In the genomic region with DNA sequence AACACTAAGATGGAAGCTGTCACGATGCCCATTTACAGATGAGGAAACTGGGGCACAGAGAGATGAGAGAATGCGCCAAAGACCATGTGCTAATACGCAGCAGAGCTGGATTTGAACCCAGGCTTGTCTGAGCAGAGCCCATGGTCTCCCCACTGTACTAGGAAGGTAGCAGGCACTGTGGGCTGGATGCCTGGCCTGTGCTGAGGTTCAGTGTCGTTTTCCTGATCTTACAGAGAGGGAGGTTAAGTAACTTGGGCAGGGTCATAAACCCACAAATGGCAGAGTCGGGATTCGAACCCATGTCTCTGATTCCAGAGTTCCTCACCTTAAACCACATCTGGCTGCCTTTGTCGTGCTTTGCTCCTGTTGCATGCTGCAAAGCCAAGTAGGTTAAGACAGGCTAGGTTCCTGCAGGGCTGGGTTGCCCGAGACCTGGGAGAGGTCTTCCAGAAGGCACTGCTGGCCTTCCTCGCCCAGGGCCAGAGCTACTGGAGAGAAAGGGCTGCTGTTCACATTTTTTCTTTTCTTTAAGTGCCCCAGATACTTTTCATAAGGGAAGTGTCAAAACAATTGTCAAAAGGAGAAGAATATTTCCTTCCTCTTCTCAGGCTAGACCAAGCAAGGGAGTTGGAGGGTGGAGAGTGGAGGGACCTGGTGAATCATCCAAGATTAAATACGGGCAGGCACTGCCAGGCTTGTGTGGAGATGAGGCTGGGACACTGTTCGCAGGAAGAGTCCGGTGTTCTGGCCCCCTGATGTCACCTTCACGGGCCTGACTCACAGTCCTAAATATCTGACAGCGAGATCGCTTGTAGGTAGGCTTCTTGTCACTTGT, we compare ENCODE assay signal across 2 cellular contexts.
TF ChIP-seq lines count a peak whose summit lies in the region.

No MANE protein-coding gene starts in this region.

TF ChIP-seq in K562, 482 proteins besides CTCF, POLR2A, EP300 and RAD21:
- TF ChIP-seq, protein P1, sequence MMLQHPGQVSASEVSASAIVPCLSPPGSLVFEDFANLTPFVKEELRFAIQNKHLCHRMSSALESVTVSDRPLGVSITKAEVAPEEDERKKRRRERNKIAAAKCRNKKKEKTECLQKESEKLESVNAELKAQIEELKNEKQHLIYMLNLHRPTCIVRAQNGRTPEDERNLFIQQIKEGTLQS (IDR thresholded peaks at IDR 0.05), result 0 out of 2 replicates have a peak, but pooled peaks have one; percentile 19
- TF ChIP-seq, protein P1 (CRISPR knock-in tag; conservative IDR thresholded peaks at IDR 0.05), result no peak
- TF ChIP-seq JUND (IDR thresholded peaks at IDR 0.05; ENCODE audit: borderline replicate concordance, low read depth, low read length), result 0 out of 2 replicates have a peak, but pooled peaks have one; percentile 14
- TF ChIP-seq JUND (tag; IDR thresholded peaks at IDR 0.05; ENCODE audit: borderline replicate concordance, low read depth, low read length), result no peak
- TF ChIP-seq, protein P2, sequence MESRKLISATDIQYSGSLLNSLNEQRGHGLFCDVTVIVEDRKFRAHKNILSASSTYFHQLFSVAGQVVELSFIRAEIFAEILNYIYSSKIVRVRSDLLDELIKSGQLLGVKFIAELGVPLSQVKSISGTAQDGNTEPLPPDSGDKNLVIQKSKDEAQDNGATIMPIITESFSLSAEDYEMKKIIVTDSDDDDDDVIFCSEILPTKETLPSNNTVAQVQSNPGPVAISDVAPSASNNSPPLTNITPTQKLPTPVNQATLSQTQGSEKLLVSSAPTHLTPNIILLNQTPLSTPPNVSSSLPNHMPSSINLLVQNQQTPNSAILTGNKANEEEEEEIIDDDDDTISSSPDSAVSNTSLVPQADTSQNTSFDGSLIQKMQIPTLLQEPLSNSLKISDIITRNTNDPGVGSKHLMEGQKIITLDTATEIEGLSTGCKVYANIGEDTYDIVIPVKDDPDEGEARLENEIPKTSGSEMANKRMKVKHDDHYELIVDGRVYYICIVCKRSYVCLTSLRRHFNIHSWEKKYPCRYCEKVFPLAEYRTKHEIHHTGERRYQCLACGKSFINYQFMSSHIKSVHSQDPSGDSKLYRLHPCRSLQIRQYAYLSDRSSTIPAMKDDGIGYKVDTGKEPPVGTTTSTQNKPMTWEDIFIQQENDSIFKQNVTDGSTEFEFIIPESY (CRISPR knock-in tag; IDR thresholded peaks at IDR 0.05), result peak; percentile 83
- no peak for TF ChIP-seq POLR3A (IDR thresholded peaks at IDR 0.05; ENCODE audit: borderline replicate concordance, extremely low read depth, insufficient read depth, insufficient read length)
- TF ChIP-seq, protein P3, sequence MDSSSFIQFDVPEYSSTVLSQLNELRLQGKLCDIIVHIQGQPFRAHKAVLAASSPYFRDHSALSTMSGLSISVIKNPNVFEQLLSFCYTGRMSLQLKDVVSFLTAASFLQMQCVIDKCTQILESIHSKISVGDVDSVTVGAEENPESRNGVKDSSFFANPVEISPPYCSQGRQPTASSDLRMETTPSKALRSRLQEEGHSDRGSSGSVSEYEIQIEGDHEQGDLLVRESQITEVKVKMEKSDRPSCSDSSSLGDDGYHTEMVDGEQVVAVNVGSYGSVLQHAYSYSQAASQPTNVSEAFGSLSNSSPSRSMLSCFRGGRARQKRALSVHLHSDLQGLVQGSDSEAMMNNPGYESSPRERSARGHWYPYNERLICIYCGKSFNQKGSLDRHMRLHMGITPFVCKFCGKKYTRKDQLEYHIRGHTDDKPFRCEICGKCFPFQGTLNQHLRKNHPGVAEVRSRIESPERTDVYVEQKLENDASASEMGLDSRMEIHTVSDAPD (CRISPR knock-in tag; IDR thresholded peaks at IDR 0.05), result no peak
- TF ChIP-seq, protein P4, sequence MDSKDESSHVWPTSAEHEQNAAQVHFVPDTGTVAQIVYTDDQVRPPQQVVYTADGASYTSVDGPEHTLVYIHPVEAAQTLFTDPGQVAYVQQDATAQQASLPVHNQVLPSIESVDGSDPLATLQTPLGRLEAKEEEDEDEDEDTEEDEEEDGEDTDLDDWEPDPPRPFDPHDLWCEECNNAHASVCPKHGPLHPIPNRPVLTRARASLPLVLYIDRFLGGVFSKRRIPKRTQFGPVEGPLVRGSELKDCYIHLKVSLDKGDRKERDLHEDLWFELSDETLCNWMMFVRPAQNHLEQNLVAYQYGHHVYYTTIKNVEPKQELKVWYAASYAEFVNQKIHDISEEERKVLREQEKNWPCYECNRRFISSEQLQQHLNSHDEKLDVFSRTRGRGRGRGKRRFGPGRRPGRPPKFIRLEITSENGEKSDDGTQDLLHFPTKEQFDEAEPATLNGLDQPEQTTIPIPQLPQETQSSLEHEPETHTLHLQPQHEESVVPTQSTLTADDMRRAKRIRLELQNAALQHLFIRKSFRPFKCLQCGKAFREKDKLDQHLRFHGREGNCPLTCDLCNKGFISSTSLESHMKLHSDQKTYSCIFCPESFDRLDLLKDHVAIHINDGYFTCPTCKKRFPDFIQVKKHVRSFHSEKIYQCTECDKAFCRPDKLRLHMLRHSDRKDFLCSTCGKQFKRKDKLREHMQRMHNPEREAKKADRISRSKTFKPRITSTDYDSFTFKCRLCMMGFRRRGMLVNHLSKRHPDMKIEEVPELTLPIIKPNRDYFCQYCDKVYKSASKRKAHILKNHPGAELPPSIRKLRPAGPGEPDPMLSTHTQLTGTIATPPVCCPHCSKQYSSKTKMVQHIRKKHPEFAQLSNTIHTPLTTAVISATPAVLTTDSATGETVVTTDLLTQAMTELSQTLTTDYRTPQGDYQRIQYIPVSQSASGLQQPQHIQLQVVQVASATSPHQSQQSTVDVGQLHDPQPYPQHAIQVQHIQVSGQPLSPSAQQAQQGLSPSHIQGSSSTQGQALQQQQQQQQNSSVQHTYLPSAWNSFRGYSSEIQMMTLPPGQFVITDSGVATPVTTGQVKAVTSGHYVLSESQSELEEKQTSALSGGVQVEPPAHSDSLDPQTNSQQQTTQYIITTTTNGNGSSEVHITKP (IDR thresholded peaks at IDR 0.05; ENCODE audit: partially characterized antibody), result peak; percentile 56
- peak; percentile 46 for TF ChIP-seq FOSL1 (tag; conservative IDR thresholded peaks at IDR 0.05)

TF ChIP-seq in liver, 16 proteins besides CTCF, POLR2A, EP300 and RAD21 (continued from another document):
- TF ChIP-seq, protein P5, sequence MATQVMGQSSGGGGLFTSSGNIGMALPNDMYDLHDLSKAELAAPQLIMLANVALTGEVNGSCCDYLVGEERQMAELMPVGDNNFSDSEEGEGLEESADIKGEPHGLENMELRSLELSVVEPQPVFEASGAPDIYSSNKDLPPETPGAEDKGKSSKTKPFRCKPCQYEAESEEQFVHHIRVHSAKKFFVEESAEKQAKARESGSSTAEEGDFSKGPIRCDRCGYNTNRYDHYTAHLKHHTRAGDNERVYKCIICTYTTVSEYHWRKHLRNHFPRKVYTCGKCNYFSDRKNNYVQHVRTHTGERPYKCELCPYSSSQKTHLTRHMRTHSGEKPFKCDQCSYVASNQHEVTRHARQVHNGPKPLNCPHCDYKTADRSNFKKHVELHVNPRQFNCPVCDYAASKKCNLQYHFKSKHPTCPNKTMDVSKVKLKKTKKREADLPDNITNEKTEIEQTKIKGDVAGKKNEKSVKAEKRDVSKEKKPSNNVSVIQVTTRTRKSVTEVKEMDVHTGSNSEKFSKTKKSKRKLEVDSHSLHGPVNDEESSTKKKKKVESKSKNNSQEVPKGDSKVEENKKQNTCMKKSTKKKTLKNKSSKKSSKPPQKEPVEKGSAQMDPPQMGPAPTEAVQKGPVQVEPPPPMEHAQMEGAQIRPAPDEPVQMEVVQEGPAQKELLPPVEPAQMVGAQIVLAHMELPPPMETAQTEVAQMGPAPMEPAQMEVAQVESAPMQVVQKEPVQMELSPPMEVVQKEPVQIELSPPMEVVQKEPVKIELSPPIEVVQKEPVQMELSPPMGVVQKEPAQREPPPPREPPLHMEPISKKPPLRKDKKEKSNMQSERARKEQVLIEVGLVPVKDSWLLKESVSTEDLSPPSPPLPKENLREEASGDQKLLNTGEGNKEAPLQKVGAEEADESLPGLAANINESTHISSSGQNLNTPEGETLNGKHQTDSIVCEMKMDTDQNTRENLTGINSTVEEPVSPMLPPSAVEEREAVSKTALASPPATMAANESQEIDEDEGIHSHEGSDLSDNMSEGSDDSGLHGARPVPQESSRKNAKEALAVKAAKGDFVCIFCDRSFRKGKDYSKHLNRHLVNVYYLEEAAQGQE (IDR thresholded peaks at IDR 0.05), result no peak
- TF ChIP-seq, protein P1 (IDR thresholded peaks at IDR 0.05), result no peak
- no peak for TF ChIP-seq GABPA (IDR thresholded peaks at IDR 0.05 in 1 of 2, conservative IDR thresholded peaks at IDR 0.05 in 1 of 2)
- TF ChIP-seq JUND (IDR thresholded peaks at IDR 0.05), result peak in 1 of 2 donors; percentile 61
- peak in 1 of 2 donors; percentile 10 for TF ChIP-seq HNF4A (conservative IDR thresholded peaks at IDR 0.05)
- TF ChIP-seq, protein P2 (IDR thresholded peaks at IDR 0.05), result no peak
- TF ChIP-seq, protein P6, sequence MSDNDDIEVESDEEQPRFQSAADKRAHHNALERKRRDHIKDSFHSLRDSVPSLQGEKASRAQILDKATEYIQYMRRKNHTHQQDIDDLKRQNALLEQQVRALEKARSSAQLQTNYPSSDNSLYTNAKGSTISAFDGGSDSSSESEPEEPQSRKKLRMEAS (IDR thresholded peaks at IDR 0.05), result peak; percentile 30
- no peak for TF ChIP-seq HNF4G (IDR thresholded peaks at IDR 0.05)
- TF ChIP-seq YY1 (IDR thresholded peaks at IDR 0.05), result no peak
- no peak for TF ChIP-seq NR2F2 (IDR thresholded peaks at IDR 0.05)
TF ChIP-seq in liver: peak in this region for 3.
